Comparison of ENCODE assay signal across 15 cellular contexts in genomic region chr5:104540448-104540847, GRCh38.
DNase-seq lines count a peak whose midpoint lies in the region; FAIRE-seq and TF ChIP-seq lines count a peak whose summit lies in the region.
"Had no signal": no experiment of that assay in that cellular context is flagged by ENCODE, and none has a peak within 500 bp of the region (broad histone marks: within the 10 kb centered on the region; RNA-seq: fewer than 3 reads in every experiment).

No MANE protein-coding gene starts in this region.

- TF ChIP-seq CTCF in AG04450 (IDR thresholded peaks at IDR 0.05; ENCODE audit: low read depth, low read length) (no peak), kidney (IDR thresholded peaks at IDR 0.05; ENCODE audit: borderline replicate concordance, extremely low read depth, insufficient read depth) (no peak), D721Med (IDR thresholded peaks at IDR 0.05; ENCODE audit: insufficient read depth, missing control alignments) (no peak)

- POLR2A ChIA-PET in AG04450 (lab: Yijun Ruan, JAX) = no interaction called here
- POLR2A ChIA-PET in activated CD4-positive, alpha-beta memory T cell treated with anti-CD3 and anti-CD28 coated beads, Interleukin-2, amount 10 ng/mL, durations not matched to agents 7 days and 5 days (lab: Charles Lee) = no interaction called here

- H3K27ac Mint-ChIP-seq in activated CD4-positive, alpha-beta memory T cell treated with anti-CD3 and anti-CD28 coated beads, Interleukin-2, amount 10 ng/mL, durations not matched to agents 7 days and 5 days = no peak overlapping the region
- H3K27ac Mint-ChIP-seq: stimulated activated memory B cell treated with anti-CD40 and anti-IgM and Interleukin-4, amounts not matched to agents 10 μg/mL and 1 μg/mL and 100 μg/mL, for 72 hours; T-helper 17 cell had no signal

- no peak overlapping the region for H3K4me3 Mint-ChIP-seq in activated CD4-positive, alpha-beta memory T cell treated with anti-CD3 and anti-CD28 coated beads, Interleukin-2, amount 10 ng/mL, durations not matched to agents 7 days and 5 days
- H3K4me3 Mint-ChIP-seq: stimulated activated memory B cell treated with anti-CD40 and anti-IgM and Interleukin-4, amounts not matched to agents 10 μg/mL and 1 μg/mL and 100 μg/mL, for 72 hours; T-helper 17 cell had no signal

- CTCF ChIA-PET in AG04450 (lab: Charles Lee) = no interaction called here
- CTCF ChIA-PET in activated CD4-positive, alpha-beta memory T cell treated with anti-CD3 and anti-CD28 coated beads, Interleukin-2, amount 10 ng/mL, durations not matched to agents 7 days and 5 days (lab: Charles Lee) = no interaction called here

- peaks cover 3% of the 10 kb centered on the region for H3K9me3 Mint-ChIP-seq in activated CD4-positive, alpha-beta memory T cell treated with anti-CD3 and anti-CD28 coated beads, Interleukin-2, amount 10 ng/mL, durations not matched to agents 7 days and 5 days
- H3K9me3 Mint-ChIP-seq: stimulated activated memory B cell treated with anti-CD40 and anti-IgM and Interleukin-4, amounts not matched to agents 10 μg/mL and 1 μg/mL and 100 μg/mL, for 72 hours had no signal

- no peaks in the 10 kb centered on the region for H3K27me3 Mint-ChIP-seq in activated CD4-positive, alpha-beta memory T cell treated with anti-CD3 and anti-CD28 coated beads, Interleukin-2, amount 10 ng/mL, durations not matched to agents 7 days and 5 days
- H3K27me3 Mint-ChIP-seq: stimulated activated memory B cell treated with anti-CD40 and anti-IgM and Interleukin-4, amounts not matched to agents 10 μg/mL and 1 μg/mL and 100 μg/mL, for 72 hours; T-helper 17 cell had no signal

- DNase-seq in AG04450 (ENCODE audit: low read depth, low spot score) = peak; percentile 20
- peak; percentile 32 for DNase-seq in LHCN-M2 (ENCODE audit: low read depth)
- DNase-seq in amniotic epithelial cell (ENCODE audit: low read depth) = peak; percentile 80
- DNase-seq in kidney = no peak
- DNase-seq in putamen (ENCODE audit: low spot score) = no peak
- no peak for DNase-seq in stimulated activated CD4-positive, alpha-beta T cell treated with anti-CD3 and anti-CD28 coated beads, Interleukin-4, amount 100 ng/mL, for 4 hours
- DNase-seq in D721Med (ENCODE audit: insufficient read length, low spot score) = no peak
- no peak for DNase-seq in activated CD4-positive, alpha-beta memory T cell treated with anti-CD3 and anti-CD28 coated beads, Interleukin-2, amount 10 ng/mL, durations not matched to agents 7 days and 5 days
- DNase-seq: activated CD8-positive, alpha-beta memory T cell treated with anti-CD3 and anti-CD28 coated beads, Interleukin-2, amount 50 U/mL, for 48 hours; cerebellar nuclear complex; NCI-H524 treated with DMSO at 0.1 percent for 48 hours; stimulated activated CD4-positive, alpha-beta T cell treated with anti-CD3 and anti-CD28 coated beads, Interleukin-12 subunit alpha, Interleukin-12 subunit beta, amount 100 ng/mL, for 4 hours; T-helper 17 cell had no signal

- no peak overlapping the region for H3K9ac ChIP-seq in kidney (ENCODE audit: low read length in 2 of 2)

- intact Hi-C loops in kidney (cut with DNase I) = no loop called here

- H3K27ac ChIP-seq in AG04450 (ENCODE audit: low read depth, low read length) (no peak overlapping the region), kidney (ENCODE audit: low read depth in 2 of 2, low read length in 2 of 2) (no peak overlapping the region)
- H3K27ac ChIP-seq: HL-60 had no signal

- no peaks in the 10 kb centered on the region for H3K27me3 ChIP-seq in AG04450 (ENCODE audit: control insufficient read depth, insufficient read depth, low read length)

- H3K36me3 ChIP-seq in kidney (ENCODE audit: control insufficient read depth in 1 of 2, insufficient read depth in 2 of 2, low read length in 2 of 2) = no peaks in the 10 kb centered on the region

- H3K4me1 Mint-ChIP-seq in activated CD4-positive, alpha-beta memory T cell treated with anti-CD3 and anti-CD28 coated beads, Interleukin-2, amount 10 ng/mL, durations not matched to agents 7 days and 5 days = no peaks in the 10 kb centered on the region
- H3K4me1 Mint-ChIP-seq: stimulated activated memory B cell treated with anti-CD40 and anti-IgM and Interleukin-4, amounts not matched to agents 10 μg/mL and 1 μg/mL and 100 μg/mL, for 72 hours; T-helper 17 cell had no signal

- no peaks in the 10 kb centered on the region for H3K9me3 ChIP-seq in AG04450 (ENCODE audit: control insufficient read depth, insufficient read depth, low read length)
- no peaks in the 10 kb centered on the region for H3K9me3 ChIP-seq in kidney (ENCODE audit: control insufficient read depth in 1 of 2, low read length in 2 of 2)

- H3K36me3 Mint-ChIP-seq in activated CD4-positive, alpha-beta memory T cell treated with anti-CD3 and anti-CD28 coated beads, Interleukin-2, amount 10 ng/mL, durations not matched to agents 7 days and 5 days (ENCODE audit: low read depth) = no peaks in the 10 kb centered on the region
- H3K36me3 Mint-ChIP-seq: stimulated activated memory B cell treated with anti-CD40 and anti-IgM and Interleukin-4, amounts not matched to agents 10 μg/mL and 1 μg/mL and 100 μg/mL, for 72 hours had no signal

- peak; percentile 62 for FAIRE-seq in kidney (lab: Jason Lieb, UNC)
- FAIRE-seq in D721Med (lab: Jason Lieb, UNC) = no peak

- H3K4me3 ChIP-seq in AG04450 (ENCODE audit: low read depth, low read length) (no peak overlapping the region), kidney (ENCODE audit: low read length in 2 of 2) (no peak overlapping the region)

- H3K4me1 ChIP-seq in kidney (ENCODE audit: control insufficient read depth in 1 of 2, insufficient read depth in 1 of 2, low read depth in 1 of 2, low read length in 2 of 2) = no peaks in the 10 kb centered on the region

Comparison
In these comparisons a context has a peak if more than half of its experiments do, and no peak if none do; other contexts are left out.
1. DNase-seq: peak in AG04450 (single experiment), LHCN-M2 (single experiment) and amniotic epithelial cell (single experiment); none in kidney (single experiment), putamen (single experiment), stimulated activated CD4-positive, alpha-beta T cell treated with anti-CD3 and anti-CD28 coated beads, Interleukin-4, amount 100 ng/mL, for 4 hours (0 of 2), D721Med (single experiment) and activated CD4-positive, alpha-beta memory T cell treated with anti-CD3 and anti-CD28 coated beads, Interleukin-2, amount 10 ng/mL, durations not matched to agents 7 days and 5 days (single experiment).